Comparison of ENCODE assay signal across 8 cellular contexts in the genomic region with DNA sequence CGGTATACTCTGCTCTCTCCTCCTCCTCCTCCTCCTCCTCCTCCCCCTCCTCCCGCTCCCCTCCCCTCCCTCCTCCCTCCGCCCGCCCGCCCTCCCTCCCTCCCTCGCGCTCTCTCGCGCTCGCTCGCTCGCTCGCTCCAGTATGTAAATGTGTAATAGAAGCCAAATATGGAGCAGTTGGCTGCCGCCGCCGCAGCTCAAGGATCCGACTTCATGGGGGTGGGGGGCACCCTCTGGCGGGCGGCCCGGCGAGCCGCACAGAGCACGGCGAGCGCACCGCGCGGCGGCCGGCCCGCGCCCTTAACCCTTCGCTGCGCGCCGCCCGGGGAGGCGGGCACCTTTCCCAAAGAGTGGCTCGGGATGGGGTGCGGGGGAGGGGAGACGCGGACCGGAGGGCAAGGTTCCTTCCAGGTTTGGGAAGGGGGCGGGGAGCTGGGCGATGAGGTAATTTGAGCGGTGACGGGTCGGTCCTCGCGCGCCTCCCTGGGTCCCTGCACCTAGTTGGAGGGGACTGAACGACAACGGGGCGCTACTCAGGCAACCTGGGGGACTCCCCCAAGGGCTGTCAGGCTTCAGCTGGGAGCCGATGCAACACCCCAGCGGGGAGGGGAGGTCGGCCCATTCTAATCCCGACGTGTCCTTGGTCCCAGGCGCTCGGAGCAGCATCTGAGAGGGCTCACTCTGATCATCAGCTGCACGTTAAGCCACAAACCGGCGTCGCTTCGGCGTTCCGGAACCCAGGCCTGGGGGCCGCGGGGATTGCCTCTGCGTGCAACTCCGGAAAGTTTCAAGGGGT. TPM values are rescaled to one million over a fixed set of nuclear protein-coding genes. Genes with fewer than 3 reads are reported as not detected.
DNase-seq lines count a peak whose midpoint lies in the region; ATAC-seq, FAIRE-seq and TF ChIP-seq lines count a peak whose summit lies in the region.

No MANE protein-coding gene starts in this region.

- H3K9me3 ChIP-seq in SJSA1 (replicated peaks), result no peaks in the 10 kb centered on the region

- FAIRE-seq in HTR-8/SVneo (lab: Jason Lieb, UNC), result peak; percentile 13

- H3K27ac Mint-ChIP-seq in activated naive CD4-positive, alpha-beta T cell treated with anti-CD3 and anti-CD28 coated beads for 36 hours, result peak overlapping the region; percentile 92

- no peak for TF ChIP-seq CTCF in GM20000 (IDR thresholded peaks at IDR 0.05; ENCODE audit: extremely low read depth, missing control alignments)
- no peak for TF ChIP-seq CTCF in omental fat pad (IDR thresholded peaks at IDR 0.05)

- ATAC-seq in omental fat pad (ENCODE audit: low FRiP score), result peak; percentile 27

- peaks cover 49% of the 10 kb centered on the region for H3K4me1 ChIP-seq in SJSA1 (replicated peaks)

- no peaks in the 10 kb centered on the region for H3K27me3 ChIP-seq in SJSA1 (replicated peaks)

- peaks cover 9% of the 10 kb centered on the region for H3K36me3 ChIP-seq in SJSA1

- H3K36me3 Mint-ChIP-seq in activated naive CD4-positive, alpha-beta T cell treated with anti-CD3 and anti-CD28 coated beads for 36 hours (ENCODE audit: low read depth), result no peaks in the 10 kb centered on the region

- peaks cover 59% of the 10 kb centered on the region for H3K4me1 Mint-ChIP-seq in activated naive CD4-positive, alpha-beta T cell treated with anti-CD3 and anti-CD28 coated beads for 36 hours (ENCODE audit: low read depth)

- H3K27ac ChIP-seq in SJSA1 (peak overlapping the region; percentile 77), temporal lobe (ENCODE audit: low read depth, low read length) (peak overlapping the region; percentile 87)

- H3K9me3 Mint-ChIP-seq in activated naive CD4-positive, alpha-beta T cell treated with anti-CD3 and anti-CD28 coated beads for 36 hours, result no peaks in the 10 kb centered on the region

- no peaks in the 10 kb centered on the region for H3K27me3 Mint-ChIP-seq in activated naive CD4-positive, alpha-beta T cell treated with anti-CD3 and anti-CD28 coated beads for 36 hours (ENCODE audit: low read depth)

- intact Hi-C loops in activated naive CD4-positive, alpha-beta T cell treated with anti-CD3 and anti-CD28 coated beads for 36 hours (cut with micrococcal nuclease), result loop anchor here (1.0 to 10.0 kb wide), 20 partner anchors 8 to 1393 kb away; a partner anchor contains a TSS

- H3K4me3 Mint-ChIP-seq in activated naive CD4-positive, alpha-beta T cell treated with anti-CD3 and anti-CD28 coated beads for 36 hours, result peak overlapping the region; percentile 98

- DNase-seq in D341Med (ENCODE audit: low spot score) (peak; percentile 81), GM20000 (ENCODE audit: low spot score) (peak; percentile 90), HTR-8/SVneo (ENCODE audit: insufficient read length, low spot score) (no peak), SJSA1 (ENCODE audit: low read depth in 1 of 2, low spot score in 2 of 2) (peak; percentile 88 to 92), germinal center (ENCODE audit: low spot score) (peak; percentile 64), omental fat pad (ENCODE audit: low spot score) (peak; percentile 56)
- peak; percentile 89 for DNase-seq in activated naive CD4-positive, alpha-beta T cell treated with anti-CD3 and anti-CD28 coated beads for 36 hours

- CTCF ChIA-PET in activated naive CD4-positive, alpha-beta T cell treated with anti-CD3 and anti-CD28 coated beads for 36 hours (lab: Charles Lee), result interaction anchor here (0.6 to 6.0 kb wide), 25 partner anchors 11 to 476 kb away, joined by 3 to 87 read pairs (median 3); no protein-coding TSS in a partner anchor

- H3K4me3 ChIP-seq in SJSA1, result peak overlapping the region; percentile 86

RNA-seq across cellular contexts. Expression of a gene that starts 0.4 kb away (rescaled TPM):
- 20.8 and 24.8 TPM in 2 replicates for total RNA-seq in SJSA1 (2014; rRNA removed; shearing (Covaris generic))
- total RNA-seq in activated naive CD4-positive, alpha-beta T cell treated with anti-CD3 and anti-CD28 coated beads for 36 hours, result 10 to 100 TPM in 1 of 2 experiments, 1 to 10 TPM in 1; 9.4 to 12.7 TPM
- total RNA-seq in omental fat pad, result 10 to 100 TPM; 26.4 to 46.4 (median 36.1) TPM
- 52.4 TPM for total RNA-seq in temporal lobe
